In genomic region chr4:121071640-121072037, GRCh38 we compare ENCODE assay signal across 9 cellular contexts. TPM values are rescaled to one million over a fixed set of nuclear protein-coding genes. Genes with fewer than 3 reads are reported as not detected.
DNase-seq lines count a peak whose midpoint lies in the region; ATAC-seq and TF ChIP-seq lines count a peak whose summit lies in the region.
"Had no signal": no experiment of that assay in that cellular context is flagged by ENCODE, and none has a peak within 500 bp of the region (broad histone marks: within the 10 kb centered on the region; RNA-seq: fewer than 3 reads in every experiment).

No MANE protein-coding gene starts in this region.

- H3K36me3 Mint-ChIP-seq in Caco-2 (ENCODE audit: insufficient read depth, unreplicated experiment), result no peaks in the 10 kb centered on the region

- intact Hi-C loops in Caco-2 (cut with micrococcal nuclease; ENCODE audit: unreplicated experiment) (loop anchor here (2.0 to 5.0 kb wide), 2 partner anchors 64 to 149 kb away; partner anchors contain the start of gene PRDM5), psoas muscle (cut with DNase I) (loop anchor here in 1 of 2 donors (10.0 kb wide), 2 partner anchors 147 to 1177 kb away; partner anchors contain the start of gene PRDM5)

- H3K27ac ChIP-seq in SU-DHL-6 (ENCODE audit: low read depth, low read length) (no peak overlapping the region), psoas muscle (peak overlapping the region; percentile 34)
- H3K27ac ChIP-seq: VCaP had no signal

- peaks cover 6% of the 10 kb centered on the region; the same call in 1 of the 2 replicates for H3K4me1 ChIP-seq in Caco-2
- H3K4me1 ChIP-seq in psoas muscle, result peaks cover 7% of the 10 kb centered on the region

- H3K27ac Mint-ChIP-seq in Caco-2 (ENCODE audit: unreplicated experiment), result no peak overlapping the region

- no peaks in the 10 kb centered on the region for H3K36me3 ChIP-seq in Caco-2 (ENCODE audit: control insufficient read depth, insufficient read depth, low read length)
- no peaks in the 10 kb centered on the region for H3K36me3 ChIP-seq in SU-DHL-6 (ENCODE audit: low read length)
- no peaks in the 10 kb centered on the region for H3K36me3 ChIP-seq in psoas muscle (ENCODE audit: insufficient read depth in 1 of 2, low read depth in 1 of 2)

- no TSS peak for BruUV-seq in Caco-2 (replicated peaks; lab: Mats Ljungman, UMichigan)

- H3K79me2 ChIP-seq in SU-DHL-6 (ENCODE audit: insufficient read depth, low read length), result no peaks in the 10 kb centered on the region

- 1 to 2% (median 1%) methylated on average over 21 of the region's 21 CpGs for WGBS in psoas muscle, 3 donors

- peak overlapping the region; percentile 52 for H3K4me3 ChIP-seq in Caco-2 (ENCODE audit: low read depth, low read length)
- peak overlapping the region; percentile 32 for H3K4me3 ChIP-seq in SU-DHL-6 (ENCODE audit: insufficient read depth, low read length, poor library complexity, severe bottlenecking)
- peak overlapping the region; percentile 44 for H3K4me3 ChIP-seq in fibroblast of villous mesenchyme (ENCODE audit: low read depth, low read length)
- H3K4me3 ChIP-seq in psoas muscle, result peak overlapping the region; percentile 69

- CTCF ChIA-PET in Caco-2 (lab: Charles Lee), result no interaction called here

- H3K27me3 ChIP-seq in Caco-2 (replicated peaks; ENCODE audit: control insufficient read depth, insufficient read depth, low read length), result peaks cover 1% of the 10 kb centered on the region; the same call in 1 of the 2 replicates
- H3K27me3 ChIP-seq in SU-DHL-6 (ENCODE audit: low read length), result no peaks in the 10 kb centered on the region
- peaks cover 0 to 35% (median 4%) of the 10 kb centered on the region in 3 donors for H3K27me3 ChIP-seq in psoas muscle (ENCODE audit: insufficient read depth in 3 of 3, low read length in 2 of 3)

- H2AFZ ChIP-seq in SU-DHL-6 (ENCODE audit: low read depth, low read length, severe bottlenecking), result no peak overlapping the region

- H3K9me3 Mint-ChIP-seq in Caco-2 (ENCODE audit: unreplicated experiment), result no peaks in the 10 kb centered on the region

- no peaks in the 10 kb centered on the region for H3F3A ChIP-seq in SU-DHL-6 (ENCODE audit: insufficient read depth)

- peak overlapping the region; percentile 89 for H3K4me3 Mint-ChIP-seq in Caco-2 (ENCODE audit: unreplicated experiment)

- peaks cover 30% of the 10 kb centered on the region for H3K27me3 Mint-ChIP-seq in Caco-2 (ENCODE audit: insufficient read depth, unreplicated experiment)

- no peaks in the 10 kb centered on the region for H3K9me3 ChIP-seq in Caco-2
- H3K9me3 ChIP-seq in SU-DHL-6 (ENCODE audit: insufficient read depth, low read length), result no peaks in the 10 kb centered on the region
- H3K9me3 ChIP-seq in psoas muscle, result no peaks in the 10 kb centered on the region

- no peak for DNase-seq in Caco-2
- no peak for DNase-seq in fibroblast of villous mesenchyme (ENCODE audit: low read depth)
- no peak for DNase-seq in psoas muscle
- no peak for DNase-seq in activated gamma-delta T cell treated with Interleukin-2 at 50 U/mL for 16 hours
- DNase-seq in ureter (ENCODE audit: low spot score), result no peak
- no peak for DNase-seq in stimulated activated CD4-positive, alpha-beta T cell treated with anti-CD3 and anti-CD28 coated beads, Interleukin-1b, Interleukin-23, amount 100 ng/mL, for 48 hours
- DNase-seq in DMS53 treated with DMSO at 0.1 percent for 48 hours (lab: John Stamatoyannopoulos, UW; ENCODE audit: unreplicated experiment), result no peak

- TF ChIP-seq CTCF in Caco-2 (IDR thresholded peaks at IDR 0.05; ENCODE audit: insufficient read depth in 1 of 2, low read depth in 1 of 2, low read length in 1 of 2, severe bottlenecking in 1 of 2, unreplicated experiment in 1 of 2) (no peak), SU-DHL-6 (IDR thresholded peaks at IDR 0.05; ENCODE audit: insufficient read depth, low read length, poor library complexity, severe bottlenecking) (no peak), fibroblast of villous mesenchyme (IDR thresholded peaks at IDR 0.05; ENCODE audit: insufficient read depth, low read depth, low read length) (no peak), psoas muscle (IDR thresholded peaks at IDR 0.05) (no peak)

- no peaks in the 10 kb centered on the region for H4K20me1 ChIP-seq in SU-DHL-6 (ENCODE audit: low read depth, low read length)

- peak overlapping the region; percentile 59 for H3K4me2 ChIP-seq in SU-DHL-6 (ENCODE audit: low read depth, low read length, poor library complexity, severe bottlenecking)

- POLR2A ChIA-PET in Caco-2 (lab: Charles Lee), result no interaction called here

- H3K4me1 Mint-ChIP-seq in Caco-2 (ENCODE audit: low read depth, unreplicated experiment), result peaks cover 29% of the 10 kb centered on the region

- no peaks in the 10 kb centered on the region for H3K9me2 ChIP-seq in SU-DHL-6 (replicated peaks; ENCODE audit: insufficient read depth, low read length)

- ATAC-seq in psoas muscle, result no peak

- 0 out of 2 replicates have a peak overlapping the region, but pooled peaks have one; percentile 11 for H3K9ac ChIP-seq in SU-DHL-6 (ENCODE audit: low read length)

RNA-seq across cellular contexts. Expression of gene NDNF, which starts 0.7 kb away (rescaled TPM):
- total RNA-seq in Caco-2 (2022), result 3.4 and 3.7 TPM in 2 replicates
- total RNA-seq in fibroblast of villous mesenchyme, result 0.32 and 0.86 TPM in 2 replicates
- total RNA-seq in psoas muscle, result 1 to 10 TPM; 2.1 to 7.6 (median 5.5) TPM
- polyA plus RNA-seq in psoas muscle, result 1 to 10 TPM; 2.5 to 3.4 (median 3.0) TPM
- total RNA-seq in ureter, result 26.3 TPM
